ENCODE assay signal across 18 cellular contexts in the genomic region with DNA sequence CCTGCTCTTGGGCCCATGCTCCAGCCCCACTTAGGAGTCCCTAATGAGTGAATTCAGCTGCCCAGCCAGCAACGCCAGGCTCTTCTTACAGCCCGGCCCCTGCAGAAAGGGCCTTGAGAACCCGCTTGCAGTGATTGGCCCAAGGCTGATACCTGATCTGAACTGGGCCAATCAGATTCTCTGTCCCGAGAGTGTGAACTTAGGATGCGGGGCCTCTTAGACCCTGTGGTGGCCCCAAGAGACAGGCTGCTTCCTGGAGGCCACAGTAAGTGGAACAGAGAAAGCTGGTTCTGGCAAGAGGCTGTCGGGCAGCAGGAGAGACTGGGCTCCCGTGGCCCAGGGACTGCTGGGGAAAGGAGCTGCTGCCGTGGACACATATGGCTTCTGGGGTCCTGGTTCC. TPM values are rescaled to one million over a fixed set of nuclear protein-coding genes. Genes with fewer than 3 reads are reported as not detected.
"Had no signal": no experiment of that assay in that cellular context is flagged by ENCODE, and none has a peak within 500 bp of the region (broad histone marks: within the 10 kb centered on the region; RNA-seq: fewer than 3 reads in every experiment).

No MANE protein-coding gene starts in this region.

- H3K27ac ChIP-seq: epithelial cell of prostate, esophagus muscularis mucosa, gastrocnemius medialis, thyroid gland, upper lobe of left lung, uterus had no signal

- H3K27ac Mint-ChIP-seq: naive B cell had no signal

- H3K36me3 ChIP-seq: esophagus muscularis mucosa, gastrocnemius medialis, thyroid gland, upper lobe of left lung, uterus had no signal

- H3K4me3 ChIP-seq: esophagus muscularis mucosa, gastrocnemius medialis, thyroid gland, upper lobe of left lung, uterus had no signal

- H3K4me1 ChIP-seq: esophagus muscularis mucosa, gastrocnemius medialis, thyroid gland, upper lobe of left lung, uterus had no signal

- H3K4me3 Mint-ChIP-seq: naive B cell had no signal

- H3K9me3 ChIP-seq: esophagus muscularis mucosa, gastrocnemius medialis, thyroid gland, upper lobe of left lung, uterus had no signal

- DNase-seq: effector memory CD4-positive, alpha-beta T cell; gastrocnemius medialis; glutamatergic neuron; mesendoderm; naive B cell; posterior cingulate gyrus; small intestine; stimulated activated CD4-positive, alpha-beta T cell treated with anti-CD3 and anti-CD28 coated beads, Interleukin-12 subunit alpha, Interleukin-12 subunit beta, amount 100 ng/mL, for 4 hours; stimulated activated naive CD4-positive, alpha-beta T cell; thyroid gland; upper lobe of left lung; uterus had no signal

- H3K9me3 Mint-ChIP-seq: naive B cell had no signal

- H3K36me3 Mint-ChIP-seq: naive B cell had no signal

- ATAC-seq: gastrocnemius medialis had no signal

- FAIRE-seq: small intestine had no signal

- H3K4me1 Mint-ChIP-seq: naive B cell had no signal

- H3K27me3 ChIP-seq: esophagus muscularis mucosa, gastrocnemius medialis, thyroid gland, upper lobe of left lung, uterus had no signal

RNA-seq across cellular contexts. Expression of gene VSTM5, which starts 11.5 kb away (rescaled TPM):
- total RNA-seq: gastrocnemius medialis, liver, lung microvascular endothelial cell, osteocyte had no signal
- polyA plus RNA-seq: neural cell had no signal
